Comparison of ENCODE assay signal across 26 cellular contexts in the genomic region with DNA sequence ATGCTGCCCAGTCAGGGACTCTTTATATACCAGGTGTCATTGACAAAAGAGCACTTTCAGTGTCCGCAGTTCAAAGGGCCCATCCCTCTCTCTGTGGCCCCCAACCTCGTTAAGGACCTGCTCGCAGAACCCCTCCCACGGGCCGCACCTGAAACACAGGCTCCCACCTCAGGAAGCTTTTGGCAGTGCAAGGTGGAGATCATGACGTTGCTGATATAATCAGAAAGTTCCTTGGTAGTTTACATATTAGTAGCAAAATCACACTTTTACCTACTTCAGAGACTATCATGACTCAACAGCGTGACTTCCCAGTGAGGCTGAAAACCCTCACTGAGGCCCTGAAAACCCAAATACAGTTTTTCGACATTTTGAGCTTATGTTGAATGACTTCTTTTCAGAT. TPM values are rescaled to one million over a fixed set of nuclear protein-coding genes. Genes with fewer than 3 reads are reported as not detected.
DNase-seq lines count a peak whose midpoint lies in the region; ATAC-seq, FAIRE-seq and TF ChIP-seq lines count a peak whose summit lies in the region.
"Had no signal": no experiment of that assay in that cellular context is flagged by ENCODE, and none has a peak within 500 bp of the region (broad histone marks: within the 10 kb centered on the region; RNA-seq: fewer than 3 reads in every experiment).

No MANE protein-coding gene starts in this region.

- no peak overlapping the region for H3K27ac Mint-ChIP-seq in activated CD4-positive, alpha-beta T cell treated with anti-CD3 and anti-CD28 coated beads, Interleukin-2, amount 10 ng/mL, durations not matched to agents 7 days and 5 days
- peak overlapping the region; percentile 50 for H3K27ac Mint-ChIP-seq in activated T-cell treated with anti-CD3 and anti-CD28 coated beads, Interleukin-2, amount 50 U/mL, for 72 hours
- H3K27ac Mint-ChIP-seq in stimulated activated effector memory CD8-positive, alpha-beta T cell treated with anti-CD3 and anti-CD28 coated beads, Interleukin-12 subunit alpha, Interleukin-12 subunit beta, amount 100 ng/mL, for 72 hours: no peak overlapping the region
- H3K27ac Mint-ChIP-seq: CD8-positive, alpha-beta T cell; HFFc6 had no signal

- no peak for TF ChIP-seq CTCF in HepG2 (CRISPR knock-in tag; IDR thresholded peaks at IDR 0.05)
- no peak for TF ChIP-seq CTCF in right lobe of liver (IDR thresholded peaks at IDR 0.05)

- H3K27me3 ChIP-seq in HepG2 (ENCODE audit: control insufficient read depth in 1 of 2, insufficient read depth in 2 of 2, low read length in 2 of 2): no peaks in the 10 kb centered on the region
- H3K27me3 ChIP-seq in right lobe of liver: no peaks in the 10 kb centered on the region
- no peaks in the 10 kb centered on the region for H3K27me3 ChIP-seq in Karpas-422 (ENCODE audit: low read length)
- H3K27me3 ChIP-seq: BE2C had no signal

- H3K4me3 ChIP-seq in HepG2 (replicated peaks in 1 of 3; ENCODE audit: insufficient read depth in 1 of 3, low read depth in 2 of 3, low read length in 3 of 3) (no peak overlapping the region), right lobe of liver (no peak overlapping the region), Karpas-422 (ENCODE audit: low read length) (no peak overlapping the region)
- H3K4me3 ChIP-seq: GM23248 had no signal

- H3K36me3 ChIP-seq in HepG2 (replicated peaks in 1 of 2; ENCODE audit: control insufficient read depth in 1 of 2, insufficient read depth in 2 of 2, low read length in 2 of 2): no peaks in the 10 kb centered on the region
- no peaks in the 10 kb centered on the region for H3K36me3 ChIP-seq in right lobe of liver
- no peaks in the 10 kb centered on the region for H3K36me3 ChIP-seq in Karpas-422 (ENCODE audit: insufficient read depth, low read length)
- H3K36me3 ChIP-seq: BE2C had no signal

- no peak overlapping the region for H3K9ac ChIP-seq in HepG2 (ENCODE audit: insufficient read depth, low read depth, low read length)
- H3K9ac ChIP-seq in Karpas-422 (ENCODE audit: low read length): no peak overlapping the region
- H3K9ac ChIP-seq: GM23248 had no signal

- H3K4me1 Mint-ChIP-seq in activated CD4-positive, alpha-beta T cell treated with anti-CD3 and anti-CD28 coated beads, Interleukin-2, amount 10 ng/mL, durations not matched to agents 7 days and 5 days: no peaks in the 10 kb centered on the region
- H3K4me1 Mint-ChIP-seq in activated T-cell treated with anti-CD3 and anti-CD28 coated beads, Interleukin-2, amount 50 U/mL, for 72 hours (ENCODE audit: low read depth): peaks cover 18% of the 10 kb centered on the region
- peaks cover 8% of the 10 kb centered on the region for H3K4me1 Mint-ChIP-seq in stimulated activated effector memory CD8-positive, alpha-beta T cell treated with anti-CD3 and anti-CD28 coated beads, Interleukin-12 subunit alpha, Interleukin-12 subunit beta, amount 100 ng/mL, for 72 hours

- H2AFZ ChIP-seq in HepG2 (ENCODE audit: low read length): no peak overlapping the region
- H2AFZ ChIP-seq in Karpas-422 (ENCODE audit: low read length): no peak overlapping the region
- H2AFZ ChIP-seq: GM23248 had no signal

- H3K4me1 ChIP-seq in HepG2 (ENCODE audit: insufficient read depth, low read length) (peaks cover 43% of the 10 kb centered on the region), right lobe of liver (no peaks in the 10 kb centered on the region), Karpas-422 (ENCODE audit: low read length) (no peaks in the 10 kb centered on the region)
- H3K4me1 ChIP-seq: BE2C had no signal

- no peak for TF ChIP-seq RAD21 in HepG2 (CRISPR knock-in tag; IDR thresholded peaks at IDR 0.05)

- TF ChIP-seq EP300 in HepG2 (IDR thresholded peaks at IDR 0.05; ENCODE audit: low read depth in 2 of 2, low read length in 2 of 2) (no peak), HepG2 (CRISPR knock-in tag; IDR thresholded peaks at IDR 0.05; ENCODE audit: borderline replicate concordance) (no peak)

- H4K20me1 ChIP-seq in HepG2 (ENCODE audit: insufficient read depth, low read length) (no peaks in the 10 kb centered on the region), Karpas-422 (ENCODE audit: insufficient read depth, low read depth, low read length) (no peaks in the 10 kb centered on the region)

- no peak overlapping the region for H3K4me3 Mint-ChIP-seq in activated CD4-positive, alpha-beta T cell treated with anti-CD3 and anti-CD28 coated beads, Interleukin-2, amount 10 ng/mL, durations not matched to agents 7 days and 5 days
- peak overlapping the region; percentile 25 to 69 for H3K4me3 Mint-ChIP-seq in activated T-cell treated with anti-CD3 and anti-CD28 coated beads, Interleukin-2, amount 50 U/mL, for 72 hours
- H3K4me3 Mint-ChIP-seq in stimulated activated effector memory CD8-positive, alpha-beta T cell treated with anti-CD3 and anti-CD28 coated beads, Interleukin-12 subunit alpha, Interleukin-12 subunit beta, amount 100 ng/mL, for 72 hours: no peak overlapping the region
- H3K4me3 Mint-ChIP-seq: CD8-positive, alpha-beta T cell; HFFc6 had no signal

- no peak overlapping the region for H3K4me2 ChIP-seq in HepG2 (ENCODE audit: low read depth, low read length)
- H3K4me2 ChIP-seq in Karpas-422 (ENCODE audit: low read depth, low read length, poor library complexity, severe bottlenecking): no peak overlapping the region

- no peak for FAIRE-seq in HepG2 (lab: Jason Lieb, UNC)
- FAIRE-seq: D721Med, G401.6 had no signal

- H3K9me3 ChIP-seq in HepG2 (ENCODE audit: low read length): no peaks in the 10 kb centered on the region
- no peaks in the 10 kb centered on the region for H3K9me3 ChIP-seq in right lobe of liver
- no peaks in the 10 kb centered on the region for H3K9me3 ChIP-seq in Karpas-422 (ENCODE audit: low read length)
- H3K9me3 ChIP-seq: BE2C had no signal

- no TSS peak for BruUV-seq in HepG2 (replicated peaks; lab: Mats Ljungman, UMichigan)

- no peak overlapping the region for H3K27ac ChIP-seq in HepG2 (ENCODE audit: extremely low read length, insufficient read depth, low read length)
- H3K27ac ChIP-seq in right lobe of liver: no peak overlapping the region
- no peak overlapping the region for H3K27ac ChIP-seq in Karpas-422 (ENCODE audit: low read length)
- H3K27ac ChIP-seq: GM23248 had no signal

- intact Hi-C loops in HepG2 (cut with micrococcal nuclease; ENCODE audit: unreplicated experiment): no loop called here
- intact Hi-C loops in right lobe of liver (cut with DNase I): no loop called here

- TF ChIP-seq POLR2A in HepG2 (IDR thresholded peaks at IDR 0.05; ENCODE audit: insufficient read depth in 1 of 2, low read depth in 2 of 2, low read length in 2 of 2) (no peak), right lobe of liver (IDR thresholded peaks at IDR 0.05) (no peak)

- peak; percentile 49 for DNase-seq in activated CD4-positive, alpha-beta T cell treated with anti-CD3 and anti-CD28 coated beads for 48 hours
- no peak for DNase-seq in activated CD4-positive, alpha-beta T cell treated with anti-CD3 and anti-CD28 coated beads, Interleukin-2, amount 10 ng/mL, durations not matched to agents 7 days and 5 days
- DNase-seq in HepG2 (ENCODE audit: low spot score) (no peak), right lobe of liver (no peak), Karpas-422 (no peak)
- peak; percentile 31 to 35 for DNase-seq in activated T-cell treated with anti-CD3 and anti-CD28 coated beads, Interleukin-2, amount 50 U/mL, for 72 hours
- DNase-seq in stimulated activated effector memory CD8-positive, alpha-beta T cell treated with anti-CD3 and anti-CD28 coated beads, Interleukin-12 subunit alpha, Interleukin-12 subunit beta, amount 100 ng/mL, for 72 hours (ENCODE audit: low spot score in 2 of 2): no peak
- DNase-seq: 8988T; BE2C; CD8-positive, alpha-beta T cell; DMS79 treated with DMSO at 0.1 percent for 48 hours; GM23248; HFFc6; KG1; NCI-H1436; NCI-H2029; NCI-H2171; NCI-H446; NCI-H69; NK-92 treated with Interleukin-12 subunit alpha and Interleukin-12 subunit beta, amount 100 ng/mL, for 24 hours; RPMI8226 had no signal

- WGBS in HepG2 (ENCODE audit: low lambda C conversion rate): 87% methylated on average over 8 of the region's 8 CpGs
- 52% methylated on average over 8 of the region's 8 CpGs for WGBS in right lobe of liver (ENCODE audit: insufficient coverage, low coverage, low lambda C conversion rate, missing lambda C conversion rate)

- peaks cover 12% of the 10 kb centered on the region for H3K27me3 Mint-ChIP-seq in activated CD4-positive, alpha-beta T cell treated with anti-CD3 and anti-CD28 coated beads, Interleukin-2, amount 10 ng/mL, durations not matched to agents 7 days and 5 days
- H3K27me3 Mint-ChIP-seq in activated T-cell treated with anti-CD3 and anti-CD28 coated beads, Interleukin-2, amount 50 U/mL, for 72 hours (ENCODE audit: low read depth): peaks cover 27% of the 10 kb centered on the region

- no peaks in the 10 kb centered on the region for H3K9me3 Mint-ChIP-seq in activated CD4-positive, alpha-beta T cell treated with anti-CD3 and anti-CD28 coated beads, Interleukin-2, amount 10 ng/mL, durations not matched to agents 7 days and 5 days
- H3K9me3 Mint-ChIP-seq in activated T-cell treated with anti-CD3 and anti-CD28 coated beads, Interleukin-2, amount 50 U/mL, for 72 hours: no peaks in the 10 kb centered on the region
- H3K9me3 Mint-ChIP-seq in stimulated activated effector memory CD8-positive, alpha-beta T cell treated with anti-CD3 and anti-CD28 coated beads, Interleukin-12 subunit alpha, Interleukin-12 subunit beta, amount 100 ng/mL, for 72 hours: no peaks in the 10 kb centered on the region
- H3K9me3 Mint-ChIP-seq: CD8-positive, alpha-beta T cell had no signal

- in situ Hi-C loops in HepG2 (cut with HindIII; ENCODE audit: extremely low pct_ligation_motif_present, low pct_unique_long_range_greater_than_20kb): no loop called here

- H3K36me3 Mint-ChIP-seq in activated CD4-positive, alpha-beta T cell treated with anti-CD3 and anti-CD28 coated beads, Interleukin-2, amount 10 ng/mL, durations not matched to agents 7 days and 5 days (ENCODE audit: low read depth): no peaks in the 10 kb centered on the region
- no peaks in the 10 kb centered on the region for H3K36me3 Mint-ChIP-seq in activated T-cell treated with anti-CD3 and anti-CD28 coated beads, Interleukin-2, amount 50 U/mL, for 72 hours (ENCODE audit: insufficient read depth in 2 of 2)
- H3K36me3 Mint-ChIP-seq in stimulated activated effector memory CD8-positive, alpha-beta T cell treated with anti-CD3 and anti-CD28 coated beads, Interleukin-12 subunit alpha, Interleukin-12 subunit beta, amount 100 ng/mL, for 72 hours: no peaks in the 10 kb centered on the region
- H3K36me3 Mint-ChIP-seq: CD8-positive, alpha-beta T cell had no signal

- CTCF ChIA-PET in activated CD4-positive, alpha-beta T cell treated with anti-CD3 and anti-CD28 coated beads, Interleukin-2, amount 10 ng/mL, durations not matched to agents 7 days and 5 days (lab: Charles Lee): no interaction called here
- CTCF ChIA-PET in HepG2 (lab: Yijun Ruan, JAX; ENCODE audit: low intra/inter-chr PET ratio, low total read pairs): no interaction called here

- no peaks in the 10 kb centered on the region for H3K9me2 ChIP-seq in Karpas-422 (replicated peaks; ENCODE audit: insufficient read depth, low read length)

- H3K79me2 ChIP-seq in HepG2 (ENCODE audit: insufficient read depth, low read length): no peaks in the 10 kb centered on the region
- H3K79me2 ChIP-seq in Karpas-422 (ENCODE audit: low read length): no peaks in the 10 kb centered on the region

- POLR2A ChIA-PET in activated CD4-positive, alpha-beta T cell treated with anti-CD3 and anti-CD28 coated beads, Interleukin-2, amount 10 ng/mL, durations not matched to agents 7 days and 5 days (lab: Charles Lee): no interaction called here
- POLR2A ChIA-PET in HepG2 (lab: Yijun Ruan, JAX): interaction anchor here (0.6 kb wide), 1 partner anchor 19 kb away, joined by 3 read pairs; no protein-coding TSS in a partner anchor

- no peak for ATAC-seq in HepG2
- ATAC-seq in right lobe of liver: no peak
- ATAC-seq in activated T-cell treated with anti-CD3 and anti-CD28 coated beads, Interleukin-2, amount 50 U/mL, for 72 hours (replicated peaks in 1 of 2): peak; percentile 89 to 96
- ATAC-seq in stimulated activated effector memory CD8-positive, alpha-beta T cell treated with anti-CD3 and anti-CD28 coated beads, Interleukin-12 subunit alpha, Interleukin-12 subunit beta, amount 100 ng/mL, for 72 hours: peak; percentile 90
- ATAC-seq in HG03521 (IDR thresholded peaks at IDR 0.05; ENCODE audit: unreplicated experiment): no peak
- ATAC-seq: CD8-positive, alpha-beta T cell had no signal

RNA-seq across cellular contexts. Expression of gene TTLL2, which starts 4.1 kb away (rescaled TPM):
- not detected for total RNA-seq in activated CD4-positive, alpha-beta T cell treated with anti-CD3 and anti-CD28 coated beads, Interleukin-2, amount 10 ng/mL, durations not matched to agents 7 days and 5 days
- not detected in 2 replicates for total RNA-seq in HepG2 (2016; rRNA removed; fragmentation: Illumina TruSeq; extraction: Trizol)
- total RNA-seq in HepG2 (2016; cell fraction: cytosol; rRNA removed; fragmentation: Illumina TruSeq; extraction: Trizol; ENCODE audit: low read depth): not detected in 2 replicates
- total RNA-seq in HepG2 (2016; cell fraction: insoluble cytoplasmic fraction; rRNA removed; fragmentation: Illumina TruSeq; extraction: Trizol): 0.04 TPM in 1 of 2 replicates, not detected in the other
- not detected in 2 replicates for total RNA-seq in HepG2 (2016; cell fraction: membrane; rRNA removed; fragmentation: Illumina TruSeq; extraction: Trizol)
- total RNA-seq in HepG2 (2016; cell fraction: nucleus; rRNA removed; fragmentation: Illumina TruSeq; extraction: Trizol): not detected in 2 replicates
- polyA plus RNA-seq in HepG2 (2011; rRNA removed): 0.03 TPM in 1 of 2 replicates, not detected in the other
- not detected in 2 replicates for polyA plus RNA-seq in HepG2 (2011; cell fraction: cytosol; rRNA removed)
- polyA plus RNA-seq in HepG2 (2011; cell fraction: nucleus; rRNA removed): not detected in 2 replicates
- polyA plus RNA-seq in HepG2 (2012): not detected in 2 replicates
- not detected in 2 replicates for polyA plus RNA-seq in HepG2 (2016; cell fraction: cytosol; fragmentation: Illumina TruSeq; extraction: Trizol; ENCODE audit: low read depth)
- not detected in 2 replicates for polyA plus RNA-seq in HepG2 (2016; cell fraction: insoluble cytoplasmic fraction; fragmentation: Illumina TruSeq; extraction: Trizol; ENCODE audit: low read depth)
- polyA plus RNA-seq in HepG2 (2016; cell fraction: membrane; fragmentation: Illumina TruSeq; extraction: Trizol; ENCODE audit: low read depth): not detected in 2 replicates
- not detected in 2 replicates for polyA plus RNA-seq in HepG2 (2016; cell fraction: nucleus; fragmentation: Illumina TruSeq; extraction: Trizol; ENCODE audit: insufficient read depth, low read depth)
- not detected in 2 replicates for polyA minus RNA-seq in HepG2 (2011; rRNA and poly(A)+ RNA removed; ENCODE audit: low replicate concordance)
- not detected in 2 replicates for polyA minus RNA-seq in HepG2 (2011; cell fraction: cytosol; rRNA and poly(A)+ RNA removed)
- polyA minus RNA-seq in HepG2 (2011; cell fraction: nucleus; rRNA and poly(A)+ RNA removed): not detected in 2 replicates
- not detected for total RNA-seq in right lobe of liver
- not detected for total RNA-seq in activated T-cell treated with anti-CD3 and anti-CD28 coated beads, Interleukin-2, amount 50 U/mL, for 72 hours
- total RNA-seq in Karpas-422 (2014; rRNA removed; shearing (Covaris generic); ENCODE audit: low replicate concordance): not detected in 2 replicates
- total RNA-seq: CD8-positive, alpha-beta T cell; GM23248; HFFc6; M059J; OCI-LY7 had no signal
- polyA plus RNA-seq: GM23248 had no signal

RNA-seq across cellular contexts. Expression of gene UNC93A, which starts 37.9 kb away (rescaled TPM):
- total RNA-seq in activated CD4-positive, alpha-beta T cell treated with anti-CD3 and anti-CD28 coated beads, Interleukin-2, amount 10 ng/mL, durations not matched to agents 7 days and 5 days: not detected
- total RNA-seq in HepG2 (2016; rRNA removed; fragmentation: Illumina TruSeq; extraction: Trizol) (8.3 and 11.0 TPM in 2 replicates), right lobe of liver (10 to 100 TPM in 1 of 6 experiments, 1 to 10 TPM in 5; 1.4 to 15.8 (median 4.9) TPM)
- total RNA-seq in HepG2 (2016; cell fraction: cytosol; rRNA removed; fragmentation: Illumina TruSeq; extraction: Trizol; ENCODE audit: low read depth): 4.1 and 4.2 TPM in 2 replicates
- 8.7 and 10.0 TPM in 2 replicates for total RNA-seq in HepG2 (2016; cell fraction: insoluble cytoplasmic fraction; rRNA removed; fragmentation: Illumina TruSeq; extraction: Trizol)
- 7.5 and 7.8 TPM in 2 replicates for total RNA-seq in HepG2 (2016; cell fraction: membrane; rRNA removed; fragmentation: Illumina TruSeq; extraction: Trizol)
- total RNA-seq in HepG2 (2016; cell fraction: nucleus; rRNA removed; fragmentation: Illumina TruSeq; extraction: Trizol): 6.8 and 7.8 TPM in 2 replicates
- 32.4 and 42.7 TPM in 2 replicates for polyA plus RNA-seq in HepG2 (2011; rRNA removed)
- 40.5 and 49.1 TPM in 2 replicates for polyA plus RNA-seq in HepG2 (2011; cell fraction: cytosol; rRNA removed)
- 21.7 and 28.7 TPM in 2 replicates for polyA plus RNA-seq in HepG2 (2011; cell fraction: nucleus; rRNA removed)
- polyA plus RNA-seq in HepG2 (2012): 9.6 and 43.8 TPM in 2 replicates
- 3.4 and 3.8 TPM in 2 replicates for polyA plus RNA-seq in HepG2 (2016; cell fraction: cytosol; fragmentation: Illumina TruSeq; extraction: Trizol; ENCODE audit: low read depth)
- 6.5 and 9.8 TPM in 2 replicates for polyA plus RNA-seq in HepG2 (2016; cell fraction: insoluble cytoplasmic fraction; fragmentation: Illumina TruSeq; extraction: Trizol; ENCODE audit: low read depth)
- 6.1 and 6.5 TPM in 2 replicates for polyA plus RNA-seq in HepG2 (2016; cell fraction: membrane; fragmentation: Illumina TruSeq; extraction: Trizol; ENCODE audit: low read depth)
- 10.8 and 11.1 TPM in 2 replicates for polyA plus RNA-seq in HepG2 (2016; cell fraction: nucleus; fragmentation: Illumina TruSeq; extraction: Trizol; ENCODE audit: insufficient read depth, low read depth)
- polyA minus RNA-seq in HepG2 (2011; rRNA and poly(A)+ RNA removed; ENCODE audit: low replicate concordance): 97.2 TPM in 1 of 2 replicates, not detected in the other
- 16.1 and 16.4 TPM in 2 replicates for polyA minus RNA-seq in HepG2 (2011; cell fraction: cytosol; rRNA and poly(A)+ RNA removed)
- polyA minus RNA-seq in HepG2 (2011; cell fraction: nucleus; rRNA and poly(A)+ RNA removed): 12.5 and 12.9 TPM in 2 replicates
- not detected for total RNA-seq in activated T-cell treated with anti-CD3 and anti-CD28 coated beads, Interleukin-2, amount 50 U/mL, for 72 hours
- not detected in 2 replicates for total RNA-seq in Karpas-422 (2014; rRNA removed; shearing (Covaris generic); ENCODE audit: low replicate concordance)
- total RNA-seq: CD8-positive, alpha-beta T cell; GM23248; HFFc6; M059J; OCI-LY7 had no signal
- polyA plus RNA-seq: GM23248 had no signal

Comparison
In these comparisons a context has a peak if more than half of its experiments do, and no peak if none do; other contexts are left out.
1. DNase-seq: peak in activated CD4-positive, alpha-beta T cell treated with anti-CD3 and anti-CD28 coated beads for 48 hours (single experiment) and activated T-cell treated with anti-CD3 and anti-CD28 coated beads, Interleukin-2, amount 50 U/mL, for 72 hours (2 of 2); none in activated CD4-positive, alpha-beta T cell treated with anti-CD3 and anti-CD28 coated beads, Interleukin-2, amount 10 ng/mL, durations not matched to agents 7 days and 5 days (single experiment), HepG2 (single experiment), right lobe of liver (0 of 3), stimulated activated effector memory CD8-positive, alpha-beta T cell treated with anti-CD3 and anti-CD28 coated beads, Interleukin-12 subunit alpha, Interleukin-12 subunit beta, amount 100 ng/mL, for 72 hours (0 of 2) and Karpas-422 (single experiment).
2. H3K4me3 Mint-ChIP-seq: peak in activated T-cell treated with anti-CD3 and anti-CD28 coated beads, Interleukin-2, amount 50 U/mL, for 72 hours (2 of 2); none in activated CD4-positive, alpha-beta T cell treated with anti-CD3 and anti-CD28 coated beads, Interleukin-2, amount 10 ng/mL, durations not matched to agents 7 days and 5 days (single experiment) and stimulated activated effector memory CD8-positive, alpha-beta T cell treated with anti-CD3 and anti-CD28 coated beads, Interleukin-12 subunit alpha, Interleukin-12 subunit beta, amount 100 ng/mL, for 72 hours (single experiment).
3. ATAC-seq: peak in activated T-cell treated with anti-CD3 and anti-CD28 coated beads, Interleukin-2, amount 50 U/mL, for 72 hours (2 of 2) and stimulated activated effector memory CD8-positive, alpha-beta T cell treated with anti-CD3 and anti-CD28 coated beads, Interleukin-12 subunit alpha, Interleukin-12 subunit beta, amount 100 ng/mL, for 72 hours (single experiment); none in HepG2 (single experiment), right lobe of liver (0 of 4) and HG03521 (single experiment).